Comparison of ENCODE assay signal across 8 cellular contexts in the genomic region with DNA sequence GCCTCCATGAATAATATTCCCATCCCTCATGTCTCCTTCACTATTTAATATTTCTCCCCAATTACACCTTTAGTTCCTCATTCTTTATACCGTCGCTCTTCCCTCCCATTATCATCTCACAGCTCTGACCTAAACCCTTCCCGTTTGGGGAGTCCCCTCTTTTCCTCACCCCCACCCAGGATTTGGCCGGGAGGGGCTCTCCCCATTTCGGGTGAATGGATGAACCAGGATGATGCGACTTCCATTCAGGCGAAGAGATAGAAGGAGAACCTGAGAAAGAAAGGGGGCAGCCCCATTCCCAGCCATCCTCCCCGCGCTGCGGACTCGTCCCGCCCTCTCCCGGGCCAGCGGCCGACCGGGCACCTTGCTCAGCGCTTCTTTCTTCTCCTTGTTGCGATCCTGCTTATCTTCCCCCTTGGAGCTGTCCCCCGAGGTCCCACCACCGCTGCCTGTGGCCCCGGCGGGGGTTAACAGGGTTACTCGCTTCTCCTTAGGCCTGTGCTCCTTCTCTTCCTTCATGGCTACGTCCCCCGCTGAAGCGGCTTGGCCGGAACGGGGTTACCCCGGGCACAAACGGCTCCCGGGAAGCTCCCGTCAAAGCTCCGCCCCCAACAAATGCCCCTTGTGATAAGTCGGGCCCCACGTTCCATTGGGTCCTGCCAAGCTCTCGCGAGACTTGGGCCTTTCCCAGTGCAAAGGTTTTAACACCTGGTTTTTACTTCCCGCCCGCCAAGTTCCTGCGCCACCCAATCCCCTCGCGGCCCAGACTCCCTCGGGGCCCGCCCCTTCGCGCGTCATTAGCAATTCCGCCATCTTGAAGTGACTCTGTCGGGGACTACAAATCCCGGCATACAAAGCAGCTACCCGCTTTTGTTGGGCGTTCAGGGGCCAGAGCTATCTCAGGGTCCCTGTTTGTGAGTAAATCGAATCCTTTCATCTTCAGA. TPM values are rescaled to one million over a fixed set of nuclear protein-coding genes. Genes with fewer than 3 reads are reported as not detected.
DNase-seq lines count a peak whose midpoint lies in the region; ATAC-seq, FAIRE-seq and TF ChIP-seq lines count a peak whose summit lies in the region.

A gene with protein sequence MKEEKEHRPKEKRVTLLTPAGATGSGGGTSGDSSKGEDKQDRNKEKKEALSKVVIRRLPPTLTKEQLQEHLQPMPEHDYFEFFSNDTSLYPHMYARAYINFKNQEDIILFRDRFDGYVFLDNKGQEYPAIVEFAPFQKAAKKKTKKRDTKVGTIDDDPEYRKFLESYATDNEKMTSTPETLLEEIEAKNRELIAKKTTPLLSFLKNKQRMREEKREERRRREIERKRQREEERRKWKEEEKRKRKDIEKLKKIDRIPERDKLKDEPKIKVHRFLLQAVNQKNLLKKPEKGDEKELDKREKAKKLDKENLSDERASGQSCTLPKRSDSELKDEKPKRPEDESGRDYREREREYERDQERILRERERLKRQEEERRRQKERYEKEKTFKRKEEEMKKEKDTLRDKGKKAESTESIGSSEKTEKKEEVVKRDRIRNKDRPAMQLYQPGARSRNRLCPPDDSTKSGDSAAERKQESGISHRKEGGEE (minus strand): TSS at position 554 of the 944 bp plus-strand sequence. CDS start 35 bp downstream, at position 519.

- intact Hi-C loops in left ventricle myocardium superior (cut with micrococcal nuclease), result no loop called here
- intact Hi-C loops in prostate gland (cut with DNase I), result no loop called here

- WGBS in prostate gland, result under 1% methylated on average over 51 of the region's 53 CpGs

- no peaks in the 10 kb centered on the region for H3K36me3 ChIP-seq in prostate gland

- no peaks in the 10 kb centered on the region for H3K9me3 ChIP-seq in prostate gland

- peak; percentile 97 for ATAC-seq in HG02885 (IDR thresholded peaks at IDR 0.05; ENCODE audit: poor library complexity, unreplicated experiment)
- peak; percentile 99 for ATAC-seq in left ventricle myocardium superior

- H3K4me3 ChIP-seq in prostate gland, result peak within 1 kb of the TSS; percentile 50 to 54

- peak; percentile 68 for TF ChIP-seq POLR2A in GM15510 (IDR thresholded peaks at IDR 0.05; ENCODE audit: borderline replicate concordance, extremely low read depth, insufficient read length)
- peak; percentile 70 for TF ChIP-seq POLR2A in prostate gland (IDR thresholded peaks at IDR 0.05)

- H3K27ac ChIP-seq in angular gyrus (ENCODE audit: low read depth, low read length) (peak within 1 kb of the TSS; percentile 76), prostate gland (peak within 1 kb of the TSS; percentile 86)

- peak in 1 of 4 experiments; percentile 14 for TF ChIP-seq CTCF in prostate gland (IDR thresholded peaks at IDR 0.05)

- no peak for FAIRE-seq in urothelium cell line (lab: Jason Lieb, UNC)

- peak; percentile 96 for DNase-seq in NCI-H1694 treated with DMSO at 0.1 percent for 48 hours (lab: John Stamatoyannopoulos, UW)
- DNase-seq in T-helper 2 cell, result peak; percentile 75 to 98 (median 92)
- peak; percentile 95 for DNase-seq in left ventricle myocardium superior
- peak; percentile 95 for DNase-seq in prostate gland (ENCODE audit: low spot score)
- DNase-seq in urothelium cell line (ENCODE audit: low spot score), result peak; percentile 89

- H3K27me3 ChIP-seq in prostate gland (replicated peaks; ENCODE audit: insufficient read depth), result no peaks in the 10 kb centered on the region

- H3K4me1 ChIP-seq in prostate gland (replicated peaks), result no peaks in the 10 kb centered on the region

RNA-seq across cellular contexts. Expression of the gene that starts here (rescaled TPM):
- total RNA-seq in left ventricle myocardium superior (3.7 TPM), prostate gland (1 to 10 TPM; 3.9 to 5.2 TPM)

Comparison
In these comparisons a context has a peak if more than half of its experiments do, and no peak if none do; other contexts are left out.
1. Peak in every context shown above with its lines: DNase-seq, ATAC-seq, H3K4me3 ChIP-seq and H3K27ac ChIP-seq.